8 cellular contexts compared by ENCODE assay signal in genomic region chr17:44007346-44008204, GRCh38. TPM values are rescaled to one million over a fixed set of nuclear protein-coding genes. Genes with fewer than 3 reads are reported as not detected.
DNase-seq lines count a peak whose midpoint lies in the region; ATAC-seq and TF ChIP-seq lines count a peak whose summit lies in the region.

No MANE protein-coding gene starts in this region.

- intact Hi-C loops in activated CD4-positive, alpha-beta memory T cell treated with anti-CD3 and anti-CD28 coated beads for 36 hours (cut with micrococcal nuclease) = loop anchor here (2.0 to 5.0 kb wide), 3 partner anchors 59 to 320 kb away; partner anchors contain the start of genes HDAC5 and LSM12
- intact Hi-C loops in right cardiac atrium (cut with DNase I) (loop anchor here in 1 of 4 donors (5.0 kb wide), 1 partner anchor 35 kb away; no protein-coding TSS in a partner anchor), spleen (cut with DNase I; ENCODE audit: low total_unique reads) (no loop called here)

- no peak overlapping the region for H3K27ac ChIP-seq in right cardiac atrium (ENCODE audit: low read length)
- peak overlapping the region in 6 of 8 donors; percentile 34 to 80 (median 70) for H3K27ac ChIP-seq in spleen

- peaks cover 7% of the 10 kb centered on the region for H3K36me3 Mint-ChIP-seq in activated naive CD4-positive, alpha-beta T cell treated with anti-CD3 and anti-CD28 coated beads, Interleukin-2, amount 50 U/mL, for 24 hours
- peaks cover 7% of the 10 kb centered on the region for H3K36me3 Mint-ChIP-seq in activated CD4-positive, alpha-beta memory T cell treated with anti-CD3 and anti-CD28 coated beads for 36 hours

- no peaks in the 10 kb centered on the region for H3K9me3 Mint-ChIP-seq in activated naive CD4-positive, alpha-beta T cell treated with anti-CD3 and anti-CD28 coated beads, Interleukin-2, amount 50 U/mL, for 24 hours
- H3K9me3 Mint-ChIP-seq in activated CD4-positive, alpha-beta memory T cell treated with anti-CD3 and anti-CD28 coated beads for 36 hours = no peaks in the 10 kb centered on the region

- TF ChIP-seq POLR2A in spleen (IDR thresholded peaks at IDR 0.05) = no peak

- ATAC-seq in right cardiac atrium (peak; percentile 3 to 29), HG03025 (IDR thresholded peaks at IDR 0.05; ENCODE audit: low FRiP score, unreplicated experiment) (no peak)

- peaks cover 2% of the 10 kb centered on the region for H3K27me3 Mint-ChIP-seq in activated naive CD4-positive, alpha-beta T cell treated with anti-CD3 and anti-CD28 coated beads, Interleukin-2, amount 50 U/mL, for 24 hours
- H3K27me3 Mint-ChIP-seq in activated CD4-positive, alpha-beta memory T cell treated with anti-CD3 and anti-CD28 coated beads for 36 hours = peaks cover 6% of the 10 kb centered on the region

- POLR2A ChIA-PET in activated CD4-positive, alpha-beta memory T cell treated with anti-CD3 and anti-CD28 coated beads for 36 hours (lab: Charles Lee) = interaction anchor here (0.6 to 1.1 kb wide), 2 partner anchors 58 to 166 kb away, joined by 3 read pairs; no protein-coding TSS in a partner anchor

- H3K4me1 ChIP-seq in right cardiac atrium (ENCODE audit: control insufficient read depth, insufficient read depth, low read length) (peaks cover 3% of the 10 kb centered on the region), spleen (peaks cover 29 to 50% (median 41%) of the 10 kb centered on the region in 6 donors)

- 6% methylated on average over 37 of the region's 37 CpGs for WGBS in right cardiac atrium
- WGBS in spleen, 5 donors = 6 to 15% (median 7%) methylated on average over 19 to 37 of the region's 37 CpGs

- H3K4me3 ChIP-seq in right cardiac atrium (ENCODE audit: low read length) = peak overlapping the region; percentile 36
- peak overlapping the region; percentile 53 to 78 (median 63) for H3K4me3 ChIP-seq in spleen

- CTCF ChIA-PET in activated CD4-positive, alpha-beta memory T cell treated with anti-CD3 and anti-CD28 coated beads for 36 hours (lab: Charles Lee) = interaction anchor here (0.8 to 1.8 kb wide), 10 partner anchors 9 to 324 kb away, joined by 3 to 6 read pairs (median 4); no protein-coding TSS in a partner anchor

- H3K27me3 ChIP-seq in right cardiac atrium (ENCODE audit: control insufficient read depth, insufficient read depth) (no peaks in the 10 kb centered on the region), spleen (replicated peaks in 1 of 7) (peaks cover 8 to 55% (median 28%) of the 10 kb centered on the region in 7 donors)

- peaks cover 25% of the 10 kb centered on the region for H3K4me1 Mint-ChIP-seq in activated naive CD4-positive, alpha-beta T cell treated with anti-CD3 and anti-CD28 coated beads, Interleukin-2, amount 50 U/mL, for 24 hours
- H3K4me1 Mint-ChIP-seq in activated CD4-positive, alpha-beta memory T cell treated with anti-CD3 and anti-CD28 coated beads for 36 hours (ENCODE audit: low read depth) = peaks cover 19% of the 10 kb centered on the region

- H3K36me3 ChIP-seq in spleen = peaks cover 0 to 32% (median 6%) of the 10 kb centered on the region in 6 donors

- DNase-seq in activated naive CD4-positive, alpha-beta T cell treated with anti-CD3 and anti-CD28 coated beads, Interleukin-2, amount 50 U/mL, for 16 hours = no peak
- DNase-seq in activated CD4-positive, alpha-beta memory T cell treated with anti-CD3 and anti-CD28 coated beads for 36 hours = no peak
- DNase-seq in right cardiac atrium = peak in 2 of 3 donors; percentile 51 to 70
- peak; percentile 89 for DNase-seq in spleen
- DNase-seq in occipital lobe (lab: John Stamatoyannopoulos, UW) = no peak
- no peak for DNase-seq in NCI-H1436 treated with DMSO at 0.1 percent for 48 hours (lab: John Stamatoyannopoulos, UW)

- no peak overlapping the region for H3K27ac Mint-ChIP-seq in activated naive CD4-positive, alpha-beta T cell treated with anti-CD3 and anti-CD28 coated beads, Interleukin-2, amount 50 U/mL, for 24 hours
- H3K27ac Mint-ChIP-seq in activated CD4-positive, alpha-beta memory T cell treated with anti-CD3 and anti-CD28 coated beads for 36 hours = no peak overlapping the region

- no peaks in the 10 kb centered on the region for H3K9me3 ChIP-seq in right cardiac atrium (ENCODE audit: control insufficient read depth, low read length)
- no peaks in the 10 kb centered on the region for H3K9me3 ChIP-seq in spleen

- H3K4me3 Mint-ChIP-seq in activated naive CD4-positive, alpha-beta T cell treated with anti-CD3 and anti-CD28 coated beads, Interleukin-2, amount 50 U/mL, for 24 hours = peak overlapping the region; percentile 92
- H3K4me3 Mint-ChIP-seq in activated CD4-positive, alpha-beta memory T cell treated with anti-CD3 and anti-CD28 coated beads for 36 hours = peak overlapping the region; percentile 86

- no peak for TF ChIP-seq CTCF in spleen (IDR thresholded peaks at IDR 0.05 in 8 of 11, conservative IDR thresholded peaks at IDR 0.05 in 3 of 11)

RNA-seq across cellular contexts. Expression of gene NAGS, which starts 3.2 kb away (rescaled TPM):
- 1 to 10 TPM; 1.5 to 1.7 TPM for total RNA-seq in activated CD4-positive, alpha-beta memory T cell treated with anti-CD3 and anti-CD28 coated beads for 36 hours
- total RNA-seq in right cardiac atrium = 1 to 10 TPM; 1.2 to 4.0 (median 2.3) TPM
- 1.8 TPM for polyA plus RNA-seq in right cardiac atrium
- 1 to 10 TPM in 4 of 7 donors, under 1 TPM in 3; 0.65 to 1.8 (median 1.0) TPM for total RNA-seq in spleen
- polyA plus RNA-seq in spleen = under 1 TPM; 0.39 to 0.90 (median 0.82) TPM
- 0.78 TPM for total RNA-seq in occipital lobe

RNA-seq across cellular contexts. Expression of gene TMEM101, which starts 7.2 kb away (rescaled TPM):
- total RNA-seq in activated CD4-positive, alpha-beta memory T cell treated with anti-CD3 and anti-CD28 coated beads for 36 hours = 10 to 100 TPM; 27.6 to 28.2 TPM
- 10 to 100 TPM; 13.7 to 21.1 (median 19.3) TPM for total RNA-seq in right cardiac atrium
- polyA plus RNA-seq in right cardiac atrium = 19.8 TPM
- 10 to 100 TPM; 15.9 to 30.6 (median 20.3) TPM for total RNA-seq in spleen
- 10 to 100 TPM; 16.5 to 23.1 (median 22.3) TPM for polyA plus RNA-seq in spleen
- 36.3 TPM for total RNA-seq in occipital lobe

RNA-seq across cellular contexts. Expression of gene PYY, which starts 53.8 kb away (rescaled TPM):
- not detected for total RNA-seq in activated CD4-positive, alpha-beta memory T cell treated with anti-CD3 and anti-CD28 coated beads for 36 hours
- not detected for total RNA-seq in right cardiac atrium
- polyA plus RNA-seq in right cardiac atrium = not detected
- not detected for total RNA-seq in spleen
- polyA plus RNA-seq in spleen = not detected
- total RNA-seq in occipital lobe = not detected

RNA-seq across cellular contexts. Expression of gene LSM12, which starts 58.9 kb away (rescaled TPM):
- 10 to 100 TPM; 76.8 to 81.8 TPM for total RNA-seq in activated CD4-positive, alpha-beta memory T cell treated with anti-CD3 and anti-CD28 coated beads for 36 hours
- total RNA-seq in right cardiac atrium = 10 to 100 TPM; 44.5 to 54.9 (median 49.3) TPM
- polyA plus RNA-seq in right cardiac atrium = 35.0 TPM
- 10 to 100 TPM; 21.6 to 43.1 (median 39.4) TPM for total RNA-seq in spleen
- polyA plus RNA-seq in spleen = 10 to 100 TPM; 18.9 to 30.4 (median 22.4) TPM
- total RNA-seq in occipital lobe = 22.8 TPM

Comparison
In these comparisons a context has a peak if more than half of its experiments do, and no peak if none do; other contexts are left out.
1. DNase-seq: peak in right cardiac atrium (2 of 3) and spleen (single experiment); none in activated naive CD4-positive, alpha-beta T cell treated with anti-CD3 and anti-CD28 coated beads, Interleukin-2, amount 50 U/mL, for 16 hours (single experiment), activated CD4-positive, alpha-beta memory T cell treated with anti-CD3 and anti-CD28 coated beads for 36 hours (single experiment), occipital lobe (single experiment) and NCI-H1436 treated with DMSO at 0.1 percent for 48 hours (single experiment).